In the genomic region with DNA sequence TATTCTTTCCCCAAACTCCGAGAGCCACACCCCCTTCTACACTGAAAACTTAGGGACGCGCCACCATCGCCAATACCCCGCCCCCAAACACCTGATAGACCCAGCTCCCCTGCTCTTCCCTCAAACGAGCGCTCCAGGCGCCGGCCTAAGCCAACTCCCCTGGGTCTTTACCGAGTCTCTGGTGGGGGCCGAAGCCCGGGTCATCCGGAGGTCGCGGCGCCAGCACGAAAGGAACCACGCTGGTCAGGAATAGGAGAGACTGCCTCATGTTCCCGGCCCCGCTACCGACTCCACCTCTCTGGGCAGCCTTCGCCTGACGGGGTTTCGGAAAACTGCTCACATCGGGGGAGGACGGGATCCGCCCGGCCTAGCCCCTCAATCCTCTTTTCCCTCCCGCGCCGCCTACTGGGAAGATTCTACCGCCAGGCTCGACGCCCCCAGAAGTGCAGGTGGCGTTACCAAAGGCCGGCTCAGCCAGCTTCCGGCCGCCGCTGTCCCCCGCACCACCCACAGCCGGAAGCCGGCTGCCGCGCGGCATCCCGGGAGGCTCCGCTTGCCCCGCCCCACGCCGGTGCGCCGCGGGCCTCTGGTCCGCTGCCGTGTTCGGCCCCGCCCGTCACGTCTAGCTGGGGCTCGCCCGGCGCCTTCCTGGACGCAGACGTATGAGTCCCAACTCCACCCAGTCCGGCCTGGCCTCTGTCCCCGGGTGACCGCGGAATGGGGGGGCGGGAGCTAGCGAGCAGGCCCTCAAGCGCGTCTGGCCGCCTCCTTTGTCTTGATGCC, we compare ENCODE assay signal across 8 cellular contexts. TPM values are rescaled to one million over a fixed set of nuclear protein-coding genes. Genes with fewer than 3 reads are reported as not detected.
DNase-seq lines count a peak whose midpoint lies in the region; ATAC-seq and TF ChIP-seq lines count a peak whose summit lies in the region.

Gene ADAM17, minus strand, starts transcription at position 493 of the 783 bp plus-strand sequence. Its CDS starts 225 bp downstream, at position 268.

- peak within 1 kb of the TSS; percentile 95 for H4K12ac ChIP-seq in trophoblast cell (ENCODE audit: low read depth, low read length)

- peak; percentile 61 for TF ChIP-seq EP300 in transverse colon (IDR thresholded peaks at IDR 0.05; ENCODE audit: low read depth)

- H3K18ac ChIP-seq in trophoblast cell (ENCODE audit: low read length), result peak within 1 kb of the TSS; percentile 91

- H2AK5ac ChIP-seq in trophoblast cell (ENCODE audit: low read length), result peak within 1 kb of the TSS; percentile 85

- H3K79me1 ChIP-seq in trophoblast cell (ENCODE audit: low read length), result peaks cover 13% of the 10 kb centered on the region

- H3K9me3 ChIP-seq in SU-DHL-6 (ENCODE audit: insufficient read depth, low read length) (no peaks in the 10 kb centered on the region), trophoblast cell (ENCODE audit: insufficient read depth, low read depth, low read length) (no peaks in the 10 kb centered on the region), transverse colon (no peaks in the 10 kb centered on the region)

- no peak within 1 kb of the TSS for H3K23ac ChIP-seq in trophoblast cell (ENCODE audit: low read length)

- H3K27me3 ChIP-seq in SU-DHL-6 (ENCODE audit: low read length), result no peaks in the 10 kb centered on the region
- H3K27me3 ChIP-seq in trophoblast cell (ENCODE audit: insufficient read depth, low read length), result no peaks in the 10 kb centered on the region
- no peaks in the 10 kb centered on the region for H3K27me3 ChIP-seq in transverse colon

- DNase-seq in NCI-H1105 (lab: John Stamatoyannopoulos, UW) (peak; percentile 87), Right ventricle myocardium superior (peak; percentile 99), trophoblast cell (peak; percentile 97), transverse colon (peak; percentile 97)
- peak; percentile 59 for DNase-seq in activated naive CD8-positive, alpha-beta T cell treated with anti-CD3 and anti-CD28 coated beads, Interleukin-2, amount 50 U/mL, for 16 hours (ENCODE audit: low read depth, low spot score)

- peaks cover 65% of the 10 kb centered on the region for H3K79me2 ChIP-seq in SU-DHL-6 (ENCODE audit: insufficient read depth, low read length)
- peaks cover 13% of the 10 kb centered on the region for H3K79me2 ChIP-seq in trophoblast cell (ENCODE audit: control insufficient read depth, insufficient read depth, low read length, poor library complexity)

- peak; percentile 97 for TF ChIP-seq POLR2A in transverse colon (IDR thresholded peaks at IDR 0.05)

- H3K27ac ChIP-seq in SU-DHL-6 (ENCODE audit: low read depth, low read length) (peak within 1 kb of the TSS; percentile 100), trophoblast cell (ENCODE audit: low read depth, low read length) (peak within 1 kb of the TSS; percentile 94), transverse colon (peak within 1 kb of the TSS; percentile 94 to 98 (median 98))

- H3K4me3 ChIP-seq in SU-DHL-6 (ENCODE audit: insufficient read depth, low read length, poor library complexity, severe bottlenecking) (peak within 1 kb of the TSS; percentile 81), trophoblast cell (ENCODE audit: low read depth, low read length) (peak within 1 kb of the TSS; percentile 89), transverse colon (peak within 1 kb of the TSS; percentile 60 to 91 (median 84))

- no CpG with 5 or more reads among the region's 73 CpGs for WGBS in trophoblast cell (ENCODE audit: extremely low coverage, insufficient coverage, insufficient read length)
- WGBS in transverse colon (ENCODE audit: low coverage in 1 of 2), 2 donors, result 1% methylated on average over 23 of the region's 73 CpGs; no CpG with 5 or more reads in 1 of the 2 donors

- ATAC-seq in HG02642 (IDR thresholded peaks at IDR 0.05; ENCODE audit: poor library complexity, unreplicated experiment) (peak; percentile 91), Right ventricle myocardium superior (ENCODE audit: poor library complexity) (peak; percentile 98)

- in situ Hi-C loops in transverse colon (cut with MboI; ENCODE audit: low pct_ligation_motif_present in 1 of 4, low pct_unique_long_range_greater_than_20kb in 1 of 4, low sequenced_read_pairs in 3 of 4), result loop anchor here in 1 of 4 donors (10.0 kb wide), 1 partner anchor 79 kb away; the partner anchor contains the start of gene YWHAQ

- intact Hi-C loops in Right ventricle myocardium superior (cut with DNase I), result no loop called here
- intact Hi-C loops in transverse colon (cut with DNase I; ENCODE audit: low total_unique reads), result loop anchor here (5.0 kb wide), 1 partner anchor 77 kb away; the partner anchor contains the start of gene YWHAQ

- peak within 1 kb of the TSS; percentile 95 for H4K8ac ChIP-seq in trophoblast cell (ENCODE audit: low read depth, low read length)

- H3K4ac ChIP-seq in trophoblast cell (ENCODE audit: low read depth, low read length), result peak within 1 kb of the TSS; percentile 90

- H2BK120ac ChIP-seq in trophoblast cell (ENCODE audit: insufficient read depth, low read length, poor library complexity), result peak within 1 kb of the TSS; percentile 95

- H3K9ac ChIP-seq in SU-DHL-6 (ENCODE audit: low read length) (peak within 1 kb of the TSS; percentile 89), trophoblast cell (ENCODE audit: low read length) (peak within 1 kb of the TSS; percentile 88)

- peaks cover 4% of the 10 kb centered on the region; the same call in 1 of the 2 replicates for H4K20me1 ChIP-seq in SU-DHL-6 (ENCODE audit: low read depth, low read length)

- H2AFZ ChIP-seq in SU-DHL-6 (ENCODE audit: low read depth, low read length, severe bottlenecking) (peak within 1 kb of the TSS; percentile 34), trophoblast cell (ENCODE audit: insufficient read depth, low read length, poor library complexity) (peak within 1 kb of the TSS; percentile 95)

- H3F3A ChIP-seq in SU-DHL-6 (ENCODE audit: insufficient read depth), result peaks cover 49% of the 10 kb centered on the region

- TF ChIP-seq CTCF in GM12872 (IDR thresholded peaks at IDR 0.05; ENCODE audit: insufficient read depth, low read depth, low read length) (peak; percentile 48; the same call in 2 of the 3 replicates), SU-DHL-6 (IDR thresholded peaks at IDR 0.05; ENCODE audit: insufficient read depth, low read length, poor library complexity, severe bottlenecking) (no peak), transverse colon (IDR thresholded peaks at IDR 0.05) (peak; percentile 48 to 92 (median 61))

- H2BK5ac ChIP-seq in trophoblast cell (ENCODE audit: low read depth, low read length, poor library complexity), result peak within 1 kb of the TSS; percentile 90

- peaks cover 3 to 5% of the 10 kb centered on the region in 2 experiments for H3K4me1 ChIP-seq in trophoblast cell (ENCODE audit: control insufficient read depth in 1 of 2, insufficient read depth in 2 of 2, low read length in 2 of 2)
- H3K4me1 ChIP-seq in transverse colon, result peaks cover 22 to 48% (median 29%) of the 10 kb centered on the region in 4 donors

- H3K14ac ChIP-seq in trophoblast cell (ENCODE audit: low read length), result peak within 1 kb of the TSS; percentile 97

- H2BK12ac ChIP-seq in trophoblast cell (ENCODE audit: low read length), result no peak within 1 kb of the TSS

- H3K36me3 ChIP-seq in SU-DHL-6 (ENCODE audit: low read length) (no peaks in the 10 kb centered on the region), trophoblast cell (ENCODE audit: control insufficient read depth in 1 of 2, insufficient read depth in 2 of 2, low read length in 2 of 2) (peaks cover 0 to 3% of the 10 kb centered on the region in 2 experiments), transverse colon (no peaks in the 10 kb centered on the region)

- H3K9me2 ChIP-seq in SU-DHL-6 (replicated peaks; ENCODE audit: insufficient read depth, low read length), result no peaks in the 10 kb centered on the region

- peak within 1 kb of the TSS; percentile 92 for H4K91ac ChIP-seq in trophoblast cell (ENCODE audit: low read depth, low read length)

- H3K4me2 ChIP-seq in SU-DHL-6 (ENCODE audit: low read depth, low read length, poor library complexity, severe bottlenecking) (peak within 1 kb of the TSS; percentile 100), trophoblast cell (ENCODE audit: low read length) (peak within 1 kb of the TSS; percentile 95)

RNA-seq across cellular contexts. Expression of gene ADAM17, which starts in this region (rescaled TPM):
- 12.4 TPM for total RNA-seq in Right ventricle myocardium superior
- polyA plus RNA-seq in trophoblast cell (2013), result 33.7 and 34.1 TPM in 2 replicates
- total RNA-seq in transverse colon, result 10 to 100 TPM; 11.2 to 36.4 (median 17.0) TPM

Comparison
In these comparisons a context has a peak if more than half of its experiments do, and no peak if none do; other contexts are left out.
1. Peak in every context shown above with its lines: DNase-seq, ATAC-seq, H3K4me3 ChIP-seq and H3K27ac ChIP-seq.